Comparison of ENCODE assay signal across 9 cellular contexts in the genomic region with DNA sequence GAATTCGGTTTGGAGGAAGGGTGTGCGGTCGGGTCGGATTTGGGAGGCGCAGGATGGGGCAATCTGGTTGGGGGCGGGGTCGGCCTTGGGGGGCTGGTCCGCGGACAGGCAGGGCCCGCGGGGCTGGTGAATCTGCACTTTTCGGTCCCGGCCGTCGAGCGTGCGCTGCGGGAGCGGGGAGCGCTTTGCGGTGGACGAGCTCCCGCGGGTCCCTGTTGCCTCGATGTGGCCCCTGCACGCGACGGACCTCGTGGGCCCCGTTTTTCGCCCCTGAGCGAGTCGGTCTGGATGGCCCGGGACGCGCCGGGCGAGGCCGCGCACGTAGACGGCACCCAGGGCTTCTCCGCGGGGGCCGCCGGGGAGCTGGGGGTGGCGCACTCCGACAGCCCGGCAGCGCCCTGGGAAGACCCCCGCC. TPM values are rescaled to one million over a fixed set of nuclear protein-coding genes. Genes with fewer than 3 reads are reported as not detected.
DNase-seq lines count a peak whose midpoint lies in the region; FAIRE-seq and TF ChIP-seq lines count a peak whose summit lies in the region.
"Had no signal": no experiment of that assay in that cellular context is flagged by ENCODE, and none has a peak within 500 bp of the region (broad histone marks: within the 10 kb centered on the region; RNA-seq: fewer than 3 reads in every experiment).

No MANE protein-coding gene starts in this region.

- H3K27ac ChIP-seq in KOPT-K1 (ENCODE audit: low read depth, low read length, poor library complexity, severe bottlenecking) (peak overlapping the region; percentile 87), astrocyte (ENCODE audit: low read depth, low read length) (peak overlapping the region; percentile 91)

- no peak for FAIRE-seq in astrocyte (lab: Jason Lieb, UNC)
- FAIRE-seq: endometrium had no signal

- H3K27me3 Mint-ChIP-seq in astrocyte (ENCODE audit: low read depth, unreplicated experiment), result no peaks in the 10 kb centered on the region

- H3K4me2 ChIP-seq in astrocyte (ENCODE audit: low read length), result peak overlapping the region; percentile 96

- DNase-seq in 8988T (peak; percentile 18), astrocyte (ENCODE audit: low read depth) (no peak), cerebellar cortex (ENCODE audit: low spot score) (no peak), NCI-H526 treated with DMSO at 0.1 percent for 48 hours (lab: John Stamatoyannopoulos, UW) (no peak), medulla oblongata (ENCODE audit: extremely low spot score) (no peak)
- DNase-seq in stimulated activated CD8-positive, alpha-beta memory T cell treated with anti-CD3 and anti-CD28 coated beads, Interleukin-4, amount 100 ng/mL, for 48 hours, result peak; percentile 60

- H3K27me3 ChIP-seq in astrocyte (ENCODE audit: insufficient read depth, low read length) (no peaks in the 10 kb centered on the region), iPS-15b (ENCODE audit: control insufficient read depth, insufficient read depth, low read length) (no peaks in the 10 kb centered on the region)

- peak overlapping the region; percentile 84 for H3K27ac Mint-ChIP-seq in astrocyte (ENCODE audit: unreplicated experiment)

- H3K4me3 Mint-ChIP-seq in astrocyte (ENCODE audit: unreplicated experiment), result peak overlapping the region; percentile 94

- peaks cover 55% of the 10 kb centered on the region for H4K20me1 ChIP-seq in astrocyte (ENCODE audit: insufficient read depth, low read length)

- H3K36me3 ChIP-seq in KOPT-K1 (ENCODE audit: insufficient read depth, low read length) (peaks cover 36% of the 10 kb centered on the region), astrocyte (ENCODE audit: insufficient read depth, low read length) (peaks cover 3% of the 10 kb centered on the region), iPS-15b (ENCODE audit: control insufficient read depth, insufficient read depth, low read length) (peaks cover 17% of the 10 kb centered on the region)

- no peak for TF ChIP-seq CTCF in astrocyte (IDR thresholded peaks at IDR 0.05; ENCODE audit: insufficient read depth, low read depth, low read length)

- peaks cover 17% of the 10 kb centered on the region for H3K4me1 Mint-ChIP-seq in astrocyte (ENCODE audit: low read depth, unreplicated experiment)

- H3K9ac ChIP-seq in astrocyte (ENCODE audit: low read length) (peak overlapping the region; percentile 99), iPS-15b (ENCODE audit: low read depth, low read length) (peak overlapping the region; percentile 83)

- H2AFZ ChIP-seq in astrocyte (ENCODE audit: low read depth, low read length), result no peak overlapping the region

- peaks cover 14% of the 10 kb centered on the region for H3K36me3 Mint-ChIP-seq in astrocyte (ENCODE audit: low read depth, unreplicated experiment)

- H3K9me3 ChIP-seq in KOPT-K1 (ENCODE audit: insufficient read depth, low read length, poor library complexity, severe bottlenecking) (no peaks in the 10 kb centered on the region), astrocyte (ENCODE audit: insufficient read depth, low read depth, low read length) (no peaks in the 10 kb centered on the region), iPS-15b (ENCODE audit: control insufficient read depth, insufficient read depth, low read length) (no peaks in the 10 kb centered on the region)

- peaks cover 30% of the 10 kb centered on the region for H3K4me1 ChIP-seq in astrocyte (ENCODE audit: insufficient read depth, low read length)
- H3K4me1 ChIP-seq in iPS-15b (ENCODE audit: control insufficient read depth, insufficient read depth, low read length), result peaks cover 4% of the 10 kb centered on the region

- peaks cover 57% of the 10 kb centered on the region for H3K79me2 ChIP-seq in astrocyte (ENCODE audit: insufficient read depth, low read length)

- no peaks in the 10 kb centered on the region for H3K9me3 Mint-ChIP-seq in astrocyte (ENCODE audit: unreplicated experiment)

- H3K4me3 ChIP-seq in astrocyte (ENCODE audit: insufficient read depth, low read depth, low read length) (peak overlapping the region; percentile 96), iPS-15b (ENCODE audit: low read depth, low read length) (peak overlapping the region; percentile 89)

RNA-seq across cellular contexts. Expression of gene PEAK3, which starts 11.8 kb away (rescaled TPM):
- total RNA-seq in astrocyte, result 0.18 TPM in 1 of 2 replicates, not detected in the other

RNA-seq across cellular contexts. Expression of gene JSRP1, which starts 13.9 kb away (rescaled TPM):
- total RNA-seq in astrocyte, result 0.36 and 1.3 TPM in 2 replicates

RNA-seq across cellular contexts. Expression of gene AMH, which starts 21.0 kb away (rescaled TPM):
- 3.5 and 4.6 TPM in 2 replicates for total RNA-seq in astrocyte

RNA-seq across cellular contexts. Expression of gene SF3A2, which starts 33.5 kb away (rescaled TPM):
- total RNA-seq in astrocyte, result 76.6 and 83.2 TPM in 2 replicates

RNA-seq across cellular contexts. Expression of gene PLEKHJ1, which starts 34.0 kb away (rescaled TPM):
- total RNA-seq in astrocyte, result 69.9 and 78.3 TPM in 2 replicates

Comparison
In these comparisons a context has a peak if more than half of its experiments do, and no peak if none do; other contexts are left out.
1. DNase-seq: peak in 8988T (single experiment) and stimulated activated CD8-positive, alpha-beta memory T cell treated with anti-CD3 and anti-CD28 coated beads, Interleukin-4, amount 100 ng/mL, for 48 hours (single experiment); none in astrocyte (single experiment), cerebellar cortex (single experiment), NCI-H526 treated with DMSO at 0.1 percent for 48 hours (single experiment) and medulla oblongata (single experiment).